In the genomic region with DNA sequence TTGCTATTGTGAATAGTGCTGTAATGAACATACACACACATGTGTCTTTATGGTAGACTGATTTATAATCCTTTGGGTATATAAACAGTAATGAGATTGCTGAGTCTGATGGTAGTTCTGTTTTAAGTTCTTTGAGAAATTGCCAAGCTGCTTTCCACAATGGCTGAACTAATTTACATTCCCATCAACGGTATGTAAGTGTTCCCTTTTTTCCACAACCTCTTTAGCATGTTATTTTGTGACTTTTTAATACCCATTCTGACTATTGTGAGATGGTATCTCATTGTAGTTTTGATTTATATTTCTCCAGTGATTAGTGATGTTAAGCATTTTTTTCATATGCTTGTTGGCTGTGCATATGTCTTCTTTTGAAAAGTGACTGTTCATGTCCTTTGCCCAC, we compare ENCODE assay signal across 19 cellular contexts.
"Had no signal": no experiment of that assay in that cellular context is flagged by ENCODE, and none has a peak within 500 bp of the region (broad histone marks: within the 10 kb centered on the region; RNA-seq: fewer than 3 reads in every experiment).

No MANE protein-coding gene starts in this region.

- H2AFZ ChIP-seq: parathyroid adenoma had no signal

- H3K36me3 ChIP-seq: gastrocnemius medialis, prostate gland, right lobe of liver had no signal

- H3K9me3 ChIP-seq: gastrocnemius medialis, prostate gland, right lobe of liver, testis, transverse colon had no signal

- H3K9ac ChIP-seq: parathyroid adenoma had no signal

- ATAC-seq: esophagus mucosa; left colon; naive thymus-derived CD4-positive, alpha-beta T cell had no signal

- H3K27ac Mint-ChIP-seq: naive thymus-derived CD4-positive, alpha-beta T cell had no signal

- H3K4me3 Mint-ChIP-seq: naive thymus-derived CD4-positive, alpha-beta T cell; nephron progenitor cell; stimulated activated memory B cell treated with anti-CD40 and anti-IgM and Interleukin-4, amounts not matched to agents 10 μg/mL and 1 μg/mL and 100 μg/mL, for 72 hours had no signal

- H3K27ac ChIP-seq: dorsolateral prefrontal cortex, parathyroid adenoma, prostate gland, right lobe of liver, testis, transverse colon had no signal

- H3K27me3 ChIP-seq: dorsolateral prefrontal cortex, gastrocnemius medialis, right lobe of liver, testis, transverse colon had no signal

- H3K4me3 ChIP-seq: dorsolateral prefrontal cortex, gastrocnemius medialis, prostate gland, right lobe of liver, testis, transverse colon had no signal

- DNase-seq: cortex of kidney; dorsolateral prefrontal cortex; effector CD8-positive, alpha-beta T cell; gastrocnemius medialis; kidney; left colon; mesendoderm; naive thymus-derived CD4-positive, alpha-beta T cell; nephron progenitor cell; right lobe of liver; stimulated activated CD4-positive, alpha-beta T cell treated with anti-CD3 and anti-CD28 coated beads, Interleukin-4, amount 100 ng/mL, for 1 hour; stimulated activated CD8-positive, alpha-beta memory T cell treated with anti-CD3 and anti-CD28 coated beads, Interleukin-4, amount 100 ng/mL, for 48 hours; stimulated activated naive CD8-positive, alpha-beta T cell treated with anti-CD3 and anti-CD28 coated beads, Interleukin-15, amount 100 ng/mL, for 72 hours; testis; transverse colon had no signal

- H3K27me3 Mint-ChIP-seq: naive thymus-derived CD4-positive, alpha-beta T cell; stimulated activated memory B cell treated with anti-CD40 and anti-IgM and Interleukin-4, amounts not matched to agents 10 μg/mL and 1 μg/mL and 100 μg/mL, for 72 hours; stimulated activated naive CD8-positive, alpha-beta T cell treated with anti-CD3 and anti-CD28 coated beads, Interleukin-15, amount 100 ng/mL, for 72 hours had no signal

- H3K4me1 ChIP-seq: parathyroid adenoma had no signal

- H3K4me1 Mint-ChIP-seq: nephron progenitor cell had no signal
